ENCODE assay signal across 15 cellular contexts in the genomic region with DNA sequence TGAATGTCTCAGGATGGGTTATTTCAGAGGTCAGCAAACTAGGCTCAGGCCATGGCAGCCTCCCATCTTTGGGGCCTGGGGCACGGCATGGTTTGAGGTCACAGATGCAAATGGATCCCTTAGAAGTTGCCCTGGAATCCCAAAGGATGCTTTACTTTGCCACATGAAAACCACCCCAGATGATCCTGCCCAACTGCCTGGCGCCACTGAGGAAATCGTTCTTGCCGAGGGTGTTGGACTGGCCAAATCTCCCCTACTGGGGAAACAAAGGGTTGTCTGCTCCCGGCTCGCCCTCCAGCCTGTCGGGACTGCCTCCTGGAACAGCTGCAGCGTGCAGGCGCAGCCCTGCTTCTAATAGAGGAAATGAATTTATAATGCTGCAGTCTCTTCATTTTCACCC.
"Had no signal": no experiment of that assay in that cellular context is flagged by ENCODE, and none has a peak within 500 bp of the region (broad histone marks: within the 10 kb centered on the region; RNA-seq: fewer than 3 reads in every experiment).

No MANE protein-coding gene starts in this region.

- H3K4me3 Mint-ChIP-seq: activated CD4-positive, alpha-beta T cell treated with anti-CD3 and anti-CD28 coated beads, Interleukin-2, amount 10 ng/mL, durations not matched to agents 7 days and 5 days; naive thymus-derived CD4-positive, alpha-beta T cell; stimulated activated naive CD8-positive, alpha-beta T cell treated with anti-CD3 and anti-CD28 coated beads, Interleukin-15, amount 100 ng/mL, for 72 hours; T-helper 17 cell; WTC11 had no signal

- H3K27ac ChIP-seq: adrenal gland, lower lobe of right lung, ovary, thoracic aorta had no signal

- H3K9me3 ChIP-seq: adrenal gland, lower lobe of right lung, ovary, thoracic aorta had no signal

- H3K36me3 ChIP-seq: adrenal gland, lower lobe of right lung, ovary, thoracic aorta had no signal

- DNase-seq: activated CD4-positive, alpha-beta T cell treated with anti-CD3 and anti-CD28 coated beads, Interleukin-2, amount 10 ng/mL, durations not matched to agents 7 days and 5 days; activated naive CD4-positive, alpha-beta T cell treated with anti-CD3 and anti-CD28 coated beads, Interleukin-2, amount 50 U/mL, for 16 hours; activated T-cell treated with anti-CD3 and anti-CD28 coated beads for 4 hours; adrenal gland; dermis blood vessel endothelial cell; lower lobe of right lung; naive thymus-derived CD4-positive, alpha-beta T cell; ovary; stimulated activated CD4-positive, alpha-beta T cell treated with anti-CD3 and anti-CD28 coated beads, Interleukin-4, amount 100 ng/mL, for 24 hours; stimulated activated naive CD8-positive, alpha-beta T cell treated with anti-CD3 and anti-CD28 coated beads, Interleukin-15, amount 100 ng/mL, for 72 hours; T-helper 17 cell had no signal

- H3K4me3 ChIP-seq: adrenal gland, lower lobe of right lung, ovary, thoracic aorta had no signal

- H3K27me3 ChIP-seq: adrenal gland, ovary had no signal

- H3K9me3 Mint-ChIP-seq: activated CD4-positive, alpha-beta T cell treated with anti-CD3 and anti-CD28 coated beads, Interleukin-2, amount 10 ng/mL, durations not matched to agents 7 days and 5 days; activated T-helper 2 cell treated with anti-CD3 and anti-CD28 coated beads, Interferon-gamma antibody, Interleukin-2, Interleukin-4, amounts not matched to agents 10 μg/mL and 5 μg/mL and 100 μg/mL, durations not matched to agents 14 hours and 24 hours and 36 hours; naive thymus-derived CD4-positive, alpha-beta T cell; stimulated activated naive CD8-positive, alpha-beta T cell treated with anti-CD3 and anti-CD28 coated beads, Interleukin-15, amount 100 ng/mL, for 72 hours; WTC11 had no signal

- H3K27ac Mint-ChIP-seq: activated CD4-positive, alpha-beta T cell treated with anti-CD3 and anti-CD28 coated beads, Interleukin-2, amount 10 ng/mL, durations not matched to agents 7 days and 5 days; activated T-helper 2 cell treated with anti-CD3 and anti-CD28 coated beads, Interferon-gamma antibody, Interleukin-2, Interleukin-4, amounts not matched to agents 10 μg/mL and 5 μg/mL and 100 μg/mL, durations not matched to agents 14 hours and 24 hours and 36 hours; naive thymus-derived CD4-positive, alpha-beta T cell; stimulated activated naive CD8-positive, alpha-beta T cell treated with anti-CD3 and anti-CD28 coated beads, Interleukin-15, amount 100 ng/mL, for 72 hours; T-helper 17 cell; WTC11 had no signal

- ATAC-seq: esophagus mucosa; lower lobe of right lung; naive thymus-derived CD4-positive, alpha-beta T cell; stimulated activated naive CD8-positive, alpha-beta T cell treated with anti-CD3 and anti-CD28 coated beads, Interleukin-15, amount 100 ng/mL, for 72 hours; T-helper 17 cell; WTC11 had no signal

- H3K36me3 Mint-ChIP-seq: naive thymus-derived CD4-positive, alpha-beta T cell; WTC11 had no signal
